26 cellular contexts compared by ENCODE assay signal in genomic region chr6:123788319-123788718, GRCh38. TPM values are rescaled to one million over a fixed set of nuclear protein-coding genes. Genes with fewer than 3 reads are reported as not detected.
DNase-seq lines count a peak whose midpoint lies in the region; ATAC-seq and TF ChIP-seq lines count a peak whose summit lies in the region.
"Had no signal": no experiment of that assay in that cellular context is flagged by ENCODE, and none has a peak within 500 bp of the region (broad histone marks: within the 10 kb centered on the region; RNA-seq: fewer than 3 reads in every experiment).

No MANE protein-coding gene starts in this region.

- H2AFZ ChIP-seq in Loucy (ENCODE audit: low read length): peak overlapping the region; percentile 75
- H2AFZ ChIP-seq in neural progenitor cell (replicated peaks): no peak overlapping the region

- intact Hi-C loops in esophagus squamous epithelium (cut with DNase I): no loop called here

- H3K4me1 Mint-ChIP-seq in neural progenitor cell: no peaks in the 10 kb centered on the region
- H3K4me1 Mint-ChIP-seq: activated CD8-positive, alpha-beta memory T cell treated with anti-CD3 and anti-CD28 coated beads, Interleukin-2, amount 10 ng/mL, durations not matched to agents 7 days and 5 days; activated naive CD4-positive, alpha-beta T cell treated with anti-CD3 and anti-CD28 coated beads, Interleukin-2, amount 10 ng/mL, durations not matched to agents 7 days and 5 days had no signal

- no peak overlapping the region for H3K9ac ChIP-seq in Loucy (ENCODE audit: low read depth, low read length, poor library complexity, severe bottlenecking)
- H3K9ac ChIP-seq in neural progenitor cell: no peak overlapping the region

- H3K4me1 ChIP-seq in Loucy (ENCODE audit: insufficient read depth, low read length, poor library complexity, severe bottlenecking): no peaks in the 10 kb centered on the region
- no peaks in the 10 kb centered on the region for H3K4me1 ChIP-seq in neural progenitor cell
- no peaks in the 10 kb centered on the region for H3K4me1 ChIP-seq in esophagus squamous epithelium

- H3K36me3 Mint-ChIP-seq in neural progenitor cell: no peaks in the 10 kb centered on the region
- H3K36me3 Mint-ChIP-seq: activated CD8-positive, alpha-beta memory T cell treated with anti-CD3 and anti-CD28 coated beads, Interleukin-2, amount 10 ng/mL, durations not matched to agents 7 days and 5 days; activated naive CD4-positive, alpha-beta T cell treated with anti-CD3 and anti-CD28 coated beads, Interleukin-2, amount 10 ng/mL, durations not matched to agents 7 days and 5 days had no signal

- H3K4me3 ChIP-seq in Loucy (ENCODE audit: low read length, poor library complexity, severe bottlenecking) (no peak overlapping the region), neural progenitor cell (no peak overlapping the region), esophagus squamous epithelium (no peak overlapping the region)
- H3K4me3 ChIP-seq: thoracic aorta had no signal

- H3K27ac ChIP-seq in neural progenitor cell (no peak overlapping the region), esophagus squamous epithelium (no peak overlapping the region)
- H3K27ac ChIP-seq: 22Rv1, brain microvascular endothelial cell, thoracic aorta had no signal

- peak overlapping the region; percentile 6 for H3K4me2 ChIP-seq in Loucy (ENCODE audit: low read depth, low read length, poor library complexity, severe bottlenecking)
- no peak overlapping the region for H3K4me2 ChIP-seq in neural progenitor cell

- DNase-seq in NOMO-1 treated with DMSO at 0.1 percent for 48 hours (lab: John Stamatoyannopoulos, UW; ENCODE audit: unreplicated experiment): peak; percentile 2
- no peak for DNase-seq in NOMO-1 treated with dmso at 0.1 percent for 144 hours (lab: John Stamatoyannopoulos, UW; ENCODE audit: unreplicated experiment)
- DNase-seq in ecto neural progenitor cell (ENCODE audit: low spot score): no peak
- no peak for DNase-seq in neural progenitor cell (ENCODE audit: low spot score)
- no peak for DNase-seq in effector CD4-positive, alpha-beta T cell
- DNase-seq in esophagus squamous epithelium (lab: John Stamatoyannopoulos, UW): no peak
- DNase-seq: activated CD4-positive, alpha-beta T cell treated with anti-CD3 and anti-CD28 coated beads, Interleukin-2, amount 50 U/mL, for 1 hour; activated CD8-positive, alpha-beta memory T cell treated with anti-CD3 and anti-CD28 coated beads, Interleukin-2, amount 10 ng/mL, durations not matched to agents 7 days and 5 days; activated naive CD4-positive, alpha-beta T cell treated with anti-CD3 and anti-CD28 coated beads, Interleukin-2, amount 10 ng/mL, durations not matched to agents 7 days and 5 days; amniotic stem cell; brain microvascular endothelial cell; CD4-positive, alpha-beta T cell; IMR-90; left ventricle myocardium superior; NCI-H1048; NCI-H1694 treated with DMSO at 0.1 percent for 48 hours; NCI-H510A; nucleus accumbens; SHP77 treated with DMSO at 0.1 percent for 48 hours; T1000 had no signal

- no peaks in the 10 kb centered on the region for H3K9me3 Mint-ChIP-seq in neural progenitor cell
- H3K9me3 Mint-ChIP-seq: activated naive CD4-positive, alpha-beta T cell treated with anti-CD3 and anti-CD28 coated beads, Interleukin-2, amount 10 ng/mL, durations not matched to agents 7 days and 5 days; CD4-positive, alpha-beta T cell; stimulated activated naive CD8-positive, alpha-beta T cell treated with anti-CD3 and anti-CD28 coated beads, Interleukin-15, Interleukin-2, amounts not matched to agents 100 ng/mL and 50 ng/mL, for 24 hours had no signal

- peak; percentile 61 for ATAC-seq in GM21723 (IDR thresholded peaks at IDR 0.05; ENCODE audit: unreplicated experiment)
- ATAC-seq: activated CD8-positive, alpha-beta memory T cell treated with anti-CD3 and anti-CD28 coated beads, Interleukin-2, amount 10 ng/mL, durations not matched to agents 7 days and 5 days; HCT116; left ventricle myocardium superior had no signal

- H3K79me2 ChIP-seq in Loucy (ENCODE audit: insufficient read depth, low read length): no peaks in the 10 kb centered on the region
- H3K79me2 ChIP-seq in neural progenitor cell (ENCODE audit: low read depth): no peaks in the 10 kb centered on the region

- H4K20me1 ChIP-seq in Loucy (ENCODE audit: insufficient read depth, low read length, poor library complexity, severe bottlenecking): no peaks in the 10 kb centered on the region
- no peaks in the 10 kb centered on the region for H4K20me1 ChIP-seq in neural progenitor cell (ENCODE audit: low read depth)

- WGBS in esophagus squamous epithelium, 2 donors: 46 to 52% methylated on average over 1 of the region's 1 CpG

- no peak overlapping the region for H3K27ac Mint-ChIP-seq in neural progenitor cell
- H3K27ac Mint-ChIP-seq: activated CD8-positive, alpha-beta memory T cell treated with anti-CD3 and anti-CD28 coated beads, Interleukin-2, amount 10 ng/mL, durations not matched to agents 7 days and 5 days; activated naive CD4-positive, alpha-beta T cell treated with anti-CD3 and anti-CD28 coated beads, Interleukin-2, amount 10 ng/mL, durations not matched to agents 7 days and 5 days; CD4-positive, alpha-beta T cell; stimulated activated naive CD8-positive, alpha-beta T cell treated with anti-CD3 and anti-CD28 coated beads, Interleukin-15, Interleukin-2, amounts not matched to agents 100 ng/mL and 50 ng/mL, for 24 hours had no signal

- H3K27me3 ChIP-seq in Loucy (ENCODE audit: insufficient read depth, low read length, poor library complexity, severe bottlenecking) (no peaks in the 10 kb centered on the region), neural progenitor cell (no peaks in the 10 kb centered on the region), esophagus squamous epithelium (no peaks in the 10 kb centered on the region)
- H3K27me3 ChIP-seq: brain microvascular endothelial cell had no signal

- H3K9me2 ChIP-seq in Loucy (replicated peaks; ENCODE audit: low read depth, low read length): no peaks in the 10 kb centered on the region

- TF ChIP-seq POLR2A in esophagus squamous epithelium (IDR thresholded peaks at IDR 0.05): no peak

- H3K4me3 Mint-ChIP-seq in neural progenitor cell: no peak overlapping the region
- H3K4me3 Mint-ChIP-seq: activated CD8-positive, alpha-beta memory T cell treated with anti-CD3 and anti-CD28 coated beads, Interleukin-2, amount 10 ng/mL, durations not matched to agents 7 days and 5 days; activated naive CD4-positive, alpha-beta T cell treated with anti-CD3 and anti-CD28 coated beads, Interleukin-2, amount 10 ng/mL, durations not matched to agents 7 days and 5 days; CD4-positive, alpha-beta T cell; stimulated activated naive CD8-positive, alpha-beta T cell treated with anti-CD3 and anti-CD28 coated beads, Interleukin-15, Interleukin-2, amounts not matched to agents 100 ng/mL and 50 ng/mL, for 24 hours had no signal

- TF ChIP-seq CTCF in Loucy (conservative IDR thresholded peaks at IDR 0.05; ENCODE audit: low read length) (no peak), neural progenitor cell (IDR thresholded peaks at IDR 0.05) (no peak), esophagus squamous epithelium (IDR thresholded peaks at IDR 0.05) (no peak)

- no peaks in the 10 kb centered on the region for H3K27me3 Mint-ChIP-seq in neural progenitor cell (ENCODE audit: insufficient read depth, low read depth)
- H3K27me3 Mint-ChIP-seq: activated CD8-positive, alpha-beta memory T cell treated with anti-CD3 and anti-CD28 coated beads, Interleukin-2, amount 10 ng/mL, durations not matched to agents 7 days and 5 days; activated naive CD4-positive, alpha-beta T cell treated with anti-CD3 and anti-CD28 coated beads, Interleukin-2, amount 10 ng/mL, durations not matched to agents 7 days and 5 days had no signal

- H3K36me3 ChIP-seq in Loucy (ENCODE audit: insufficient read depth, low read length) (no peaks in the 10 kb centered on the region), neural progenitor cell (no peaks in the 10 kb centered on the region), esophagus squamous epithelium (no peaks in the 10 kb centered on the region)
- H3K36me3 ChIP-seq: brain microvascular endothelial cell, thoracic aorta had no signal

- H3K9me3 ChIP-seq in Loucy (ENCODE audit: insufficient read depth, low read depth, low read length): no peaks in the 10 kb centered on the region
- H3K9me3 ChIP-seq in neural progenitor cell (ENCODE audit: low read depth): no peaks in the 10 kb centered on the region
- no peaks in the 10 kb centered on the region for H3K9me3 ChIP-seq in esophagus squamous epithelium
- H3K9me3 ChIP-seq: thoracic aorta had no signal

- H3F3A ChIP-seq in Loucy (ENCODE audit: low read depth): no peaks in the 10 kb centered on the region
- H3F3A ChIP-seq in neural progenitor cell (ENCODE audit: low read depth): no peaks in the 10 kb centered on the region

RNA-seq across cellular contexts. Expression of gene NKAIN2, which starts 15.3 kb away (rescaled TPM):
- total RNA-seq in neural progenitor cell (ENCODE audit: low replicate concordance) (0.37 and 0.45 TPM in 2 replicates), esophagus squamous epithelium (under 1 TPM in 1 of 4 donors, not detected in 3; 0.19 TPM)
- total RNA-seq: activated CD8-positive, alpha-beta memory T cell treated with anti-CD3 and anti-CD28 coated beads, Interleukin-2, amount 10 ng/mL, durations not matched to agents 7 days and 5 days; CD4-positive, alpha-beta T cell; IMR-90 had no signal
